Comparison of ENCODE assay signal across 21 cellular contexts in the genomic region with DNA sequence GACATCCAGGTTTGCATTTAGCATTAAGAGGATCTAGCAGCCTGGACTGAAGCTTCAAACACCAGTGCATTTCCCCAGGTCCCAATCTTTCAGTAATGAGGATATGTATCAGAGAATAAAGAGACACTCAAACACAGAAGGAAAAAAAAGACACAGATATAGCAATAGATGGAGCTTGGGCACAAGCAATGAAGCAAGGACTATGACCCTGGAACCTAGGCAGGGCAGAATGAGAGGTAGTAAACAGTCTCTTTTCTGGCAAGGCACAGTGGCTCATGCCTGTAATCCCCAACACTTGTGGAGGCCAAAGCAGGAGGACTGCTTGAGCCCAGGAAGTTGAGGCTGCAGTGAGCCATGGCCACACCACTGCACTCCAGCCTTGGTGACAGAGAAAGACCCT.
"Had no signal": no experiment of that assay in that cellular context is flagged by ENCODE, and none has a peak within 500 bp of the region (broad histone marks: within the 10 kb centered on the region; RNA-seq: fewer than 3 reads in every experiment).

No MANE protein-coding gene starts in this region.

- H3K27me3 ChIP-seq: colonic mucosa, esophagus squamous epithelium, gastrocnemius medialis, left lung had no signal

- H3K4me1 ChIP-seq: colonic mucosa, esophagus squamous epithelium, gastrocnemius medialis, heart right ventricle, left lung, lower lobe of right lung had no signal

- H3K9me3 ChIP-seq: colonic mucosa, esophagus squamous epithelium, gastrocnemius medialis, left lung, lower lobe of right lung had no signal

- H3K36me3 ChIP-seq: colonic mucosa, esophagus squamous epithelium, gastrocnemius medialis, heart right ventricle, left lung, lower lobe of right lung had no signal

- H3K27ac ChIP-seq: colonic mucosa, epithelial cell of prostate, esophagus squamous epithelium, gastrocnemius medialis, heart right ventricle, left lung, lower lobe of right lung had no signal

- H3K4me3 ChIP-seq: colonic mucosa, esophagus squamous epithelium, gastrocnemius medialis, heart right ventricle, left lung, lower lobe of right lung had no signal

- DNase-seq: colonic mucosa; cortex of kidney; effector CD8-positive, alpha-beta T cell; effector memory CD8-positive, alpha-beta T cell; endodermal cell; erythroblast; esophagus squamous epithelium; foreskin fibroblast; foreskin melanocyte; gastrocnemius medialis; glutamatergic neuron; head of caudate nucleus; heart right ventricle; hippocampal formation; left cardiac atrium; left lung; left ventricle myocardium superior; lower lobe of right lung; mesenchymal stem cell had no signal

- ATAC-seq: effector memory CD8-positive, alpha-beta T cell; esophagus mucosa; gastrocnemius medialis; heart right ventricle; left cardiac atrium; left ventricle myocardium superior had no signal
